ENCODE assay signal across 9 cellular contexts in genomic region chr3:150371741-150372254, GRCh38. TPM values are rescaled to one million over a fixed set of nuclear protein-coding genes. Genes with fewer than 3 reads are reported as not detected.
DNase-seq lines count a peak whose midpoint lies in the region; ATAC-seq and TF ChIP-seq lines count a peak whose summit lies in the region.
"Had no signal": no experiment of that assay in that cellular context is flagged by ENCODE, and none has a peak within 500 bp of the region (broad histone marks: within the 10 kb centered on the region; RNA-seq: fewer than 3 reads in every experiment).

No MANE protein-coding gene starts in this region.

- DNase-seq in GM23248 (peak; percentile 98), foreskin melanocyte (peak; percentile 88), prostate gland (ENCODE audit: low spot score) (peak; percentile 43), NCI-H1417 treated with DMSO at 0.1 percent for 48 hours (lab: John Stamatoyannopoulos, UW) (no peak), D341Med (ENCODE audit: low spot score) (no peak)
- DNase-seq: naive B cell had no signal

- no peaks in the 10 kb centered on the region for H4K20me1 ChIP-seq in GM23248 (ENCODE audit: insufficient read depth)

- peak overlapping the region; percentile 91 for H3K4me2 ChIP-seq in GM23248 (ENCODE audit: unreplicated experiment)

- intact Hi-C loops in prostate gland (cut with DNase I), result loop anchor here (2.0 to 10.0 kb wide), 2 partner anchors 39 to 147 kb away; no protein-coding TSS in a partner anchor

- H3K27ac ChIP-seq in GM23248 (peak overlapping the region; percentile 87), prostate gland (peak overlapping the region; percentile 41 to 53)

- TF ChIP-seq POLR2A in prostate gland (IDR thresholded peaks at IDR 0.05), result no peak

- H3K36me3 ChIP-seq in GM23248 (ENCODE audit: low read depth), result no peaks in the 10 kb centered on the region
- no peaks in the 10 kb centered on the region for H3K36me3 ChIP-seq in prostate gland

- 0 to 1% methylated on average over 6 of the region's 6 CpGs for WGBS in GM23248 (ENCODE audit: low coverage in 1 of 2, low lambda C conversion rate in 2 of 2, missing lambda C conversion rate in 2 of 2), 2 experiments
- whole genome bisulfite sequencing in prostate gland, result 7% methylated on average over 6 of the region's 6 CpGs

- H3F3A ChIP-seq in GM23248 (ENCODE audit: insufficient read depth), result peaks cover 48% of the 10 kb centered on the region

- H3K9ac ChIP-seq in GM23248, result peak overlapping the region; percentile 75

- H3K9me2 ChIP-seq in GM23248 (ENCODE audit: insufficient read depth), result no peaks in the 10 kb centered on the region

- H3K4me1 ChIP-seq in GM23248 (ENCODE audit: insufficient read depth) (peaks cover 54% of the 10 kb centered on the region), prostate gland (replicated peaks) (no peaks in the 10 kb centered on the region)

- ATAC-seq in SK-N-SH treated with all-trans-retinoic acid at 6 μM for 48 hours (peak; percentile 80), GM21526 (IDR thresholded peaks at IDR 0.05; ENCODE audit: low FRiP score, unreplicated experiment) (no peak), GM21786 (IDR thresholded peaks at IDR 0.05; ENCODE audit: unreplicated experiment) (no peak)

- no peaks in the 10 kb centered on the region for H3K9me3 ChIP-seq in GM23248 (ENCODE audit: low read depth)
- no peaks in the 10 kb centered on the region for H3K9me3 ChIP-seq in prostate gland

- no peak for TF ChIP-seq CTCF in prostate gland (IDR thresholded peaks at IDR 0.05)

- peaks cover 5% of the 10 kb centered on the region for H3K79me2 ChIP-seq in GM23248 (ENCODE audit: insufficient read depth)

- peak overlapping the region; percentile 67 for H2AFZ ChIP-seq in GM23248

- H3K27me3 ChIP-seq in GM23248 (replicated peaks; ENCODE audit: insufficient read depth) (no peaks in the 10 kb centered on the region), prostate gland (replicated peaks; ENCODE audit: insufficient read depth) (no peaks in the 10 kb centered on the region)

- H3K4me3 ChIP-seq in GM23248, result peak overlapping the region; percentile 77
- no peak overlapping the region for H3K4me3 ChIP-seq in prostate gland

- in situ Hi-C loops in GM23248 (cut with MboI), result no loop called here

TF ChIP-seq in SK-N-SH treated with all-trans-retinoic acid at 6 μM for 48 hours, 23 proteins besides CTCF, POLR2A, EP300 and RAD21:
- TF ChIP-seq ZC3H10 (CRISPR knock-in tag; IDR thresholded peaks at IDR 0.05), result no peak
- peak; percentile 91 for TF ChIP-seq ISL1 (CRISPR knock-in tag; IDR thresholded peaks at IDR 0.05)
- TF ChIP-seq CSDC2 (CRISPR knock-in tag; IDR thresholded peaks at IDR 0.05), result no peak
- peak; percentile 93 for TF ChIP-seq CREB5 (CRISPR knock-in tag; IDR thresholded peaks at IDR 0.05; ENCODE audit: low read depth)

RNA-seq across cellular contexts. Expression of gene TSC22D2, which starts 36.3 kb away (rescaled TPM):
- 9.1 and 11.5 TPM in 2 replicates for total RNA-seq in GM23248 (2014; rRNA removed; shearing (Covaris generic))
- polyA plus RNA-seq in GM23248 (2016; fragmentation: Nextera tagmentation; extraction: Ambion mirVana), result 27.3 and 27.5 TPM in 2 replicates
- 10 to 100 TPM in 1 of 2 donors, 1 to 10 TPM in 1; 9.6 to 29.2 TPM for total RNA-seq in prostate gland

Comparison
In these comparisons a context has a peak if more than half of its experiments do, and no peak if none do; other contexts are left out.
1. DNase-seq: peak in GM23248 (single experiment), foreskin melanocyte (single experiment) and prostate gland (single experiment); none in NCI-H1417 treated with DMSO at 0.1 percent for 48 hours (single experiment) and D341Med (single experiment).